ENCODE assay signal across 24 cellular contexts in the genomic region with DNA sequence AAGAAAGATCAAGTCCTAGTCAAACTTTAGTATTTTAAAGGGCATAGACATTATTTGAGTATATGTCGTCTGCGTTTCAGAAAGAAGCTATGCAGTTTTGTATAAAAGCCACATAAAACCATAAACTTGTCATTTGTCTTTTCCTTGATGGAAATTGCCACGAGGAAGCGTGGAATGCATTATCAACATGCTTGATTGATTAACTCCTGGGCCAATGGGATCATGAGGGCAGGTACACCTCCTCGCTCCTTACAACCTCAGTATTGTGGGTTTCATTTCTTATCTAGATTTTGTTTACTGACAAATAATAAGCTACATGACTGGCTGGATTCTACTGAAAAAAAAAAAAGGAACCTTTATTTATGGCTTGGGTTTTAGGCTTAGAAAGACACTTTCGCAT.
"Had no signal": no experiment of that assay in that cellular context is flagged by ENCODE, and none has a peak within 500 bp of the region (broad histone marks: within the 10 kb centered on the region; RNA-seq: fewer than 3 reads in every experiment).

No MANE protein-coding gene starts in this region.

- H3K27me3 ChIP-seq: esophagus squamous epithelium, heart right ventricle, left lung, neutrophil, pancreas, right lobe of liver, tibial nerve, upper lobe of left lung had no signal

- DNase-seq: cortex of kidney; effector memory CD8-positive, alpha-beta T cell; esophagus squamous epithelium; foreskin melanocyte; glutamatergic neuron; heart right ventricle; hippocampal formation; kidney; left lung; mesenchymal stem cell; midbrain; pancreas; retina; right lobe of liver; small intestine; stimulated activated CD4-positive, alpha-beta T cell treated with anti-CD3 and anti-CD28 coated beads, Interleukin-15, amount 100 ng/mL, for 24 hours; stimulated activated CD4-positive, alpha-beta T cell treated with anti-CD3 and anti-CD28 coated beads, Interleukin-2, amount 100 ng/mL, for 48 hours; stimulated activated naive B cell treated with anti-CD40 and anti-IgM and Interleukin-4, amounts not matched to agents 10 μg/mL and 1 μg/mL and 100 μg/mL, for 72 hours; upper lobe of left lung had no signal

- H3K9me3 Mint-ChIP-seq: effector memory CD8-positive, alpha-beta T cell; naive thymus-derived CD8-positive, alpha-beta T cell; stimulated activated naive B cell treated with anti-CD40 and anti-IgM and Interleukin-4, amounts not matched to agents 10 μg/mL and 1 μg/mL and 100 μg/mL, for 72 hours; stimulated activated naive CD8-positive, alpha-beta T cell treated with anti-CD3 and anti-CD28 coated beads, Interleukin-15, Interleukin-2, amounts not matched to agents 100 ng/mL and 50 ng/mL, for 24 hours had no signal

- H3K4me1 Mint-ChIP-seq: naive thymus-derived CD8-positive, alpha-beta T cell had no signal

- H3K27ac Mint-ChIP-seq: effector memory CD8-positive, alpha-beta T cell; naive thymus-derived CD8-positive, alpha-beta T cell; stimulated activated naive B cell treated with anti-CD40 and anti-IgM and Interleukin-4, amounts not matched to agents 10 μg/mL and 1 μg/mL and 100 μg/mL, for 72 hours; stimulated activated naive CD8-positive, alpha-beta T cell treated with anti-CD3 and anti-CD28 coated beads, Interleukin-15, Interleukin-2, amounts not matched to agents 100 ng/mL and 50 ng/mL, for 24 hours had no signal

- H3K4me3 ChIP-seq: esophagus squamous epithelium, heart right ventricle, left lung, pancreas, right lobe of liver, thoracic aorta, tibial nerve, upper lobe of left lung had no signal

- H3K27me3 Mint-ChIP-seq: effector memory CD8-positive, alpha-beta T cell; naive thymus-derived CD8-positive, alpha-beta T cell; stimulated activated naive B cell treated with anti-CD40 and anti-IgM and Interleukin-4, amounts not matched to agents 10 μg/mL and 1 μg/mL and 100 μg/mL, for 72 hours; stimulated activated naive CD8-positive, alpha-beta T cell treated with anti-CD3 and anti-CD28 coated beads, Interleukin-15, Interleukin-2, amounts not matched to agents 100 ng/mL and 50 ng/mL, for 24 hours had no signal

- ATAC-seq: effector memory CD8-positive, alpha-beta T cell; heart right ventricle; left lung; naive thymus-derived CD8-positive, alpha-beta T cell; pancreas; right lobe of liver had no signal

- H3K36me3 Mint-ChIP-seq: naive thymus-derived CD8-positive, alpha-beta T cell; stimulated activated naive B cell treated with anti-CD40 and anti-IgM and Interleukin-4, amounts not matched to agents 10 μg/mL and 1 μg/mL and 100 μg/mL, for 72 hours had no signal

- H3K4me3 Mint-ChIP-seq: effector memory CD8-positive, alpha-beta T cell; naive thymus-derived CD8-positive, alpha-beta T cell; stimulated activated naive B cell treated with anti-CD40 and anti-IgM and Interleukin-4, amounts not matched to agents 10 μg/mL and 1 μg/mL and 100 μg/mL, for 72 hours; stimulated activated naive CD8-positive, alpha-beta T cell treated with anti-CD3 and anti-CD28 coated beads, Interleukin-15, Interleukin-2, amounts not matched to agents 100 ng/mL and 50 ng/mL, for 24 hours had no signal

- H3K27ac ChIP-seq: esophagus squamous epithelium, heart right ventricle, left lung, neutrophil, pancreas, right lobe of liver, thoracic aorta, tibial nerve, upper lobe of left lung had no signal

- H3K36me3 ChIP-seq: esophagus squamous epithelium, heart right ventricle, left lung, neutrophil, pancreas, right lobe of liver, thoracic aorta, tibial nerve, upper lobe of left lung had no signal

- H3K4me1 ChIP-seq: esophagus squamous epithelium, heart right ventricle, left lung, pancreas, right lobe of liver, tibial nerve, upper lobe of left lung had no signal

- H3K9me3 ChIP-seq: esophagus squamous epithelium, heart right ventricle, left lung, neutrophil, pancreas, right lobe of liver, thoracic aorta, tibial nerve, upper lobe of left lung had no signal
